ENCODE assay signal across 13 cellular contexts in the genomic region with DNA sequence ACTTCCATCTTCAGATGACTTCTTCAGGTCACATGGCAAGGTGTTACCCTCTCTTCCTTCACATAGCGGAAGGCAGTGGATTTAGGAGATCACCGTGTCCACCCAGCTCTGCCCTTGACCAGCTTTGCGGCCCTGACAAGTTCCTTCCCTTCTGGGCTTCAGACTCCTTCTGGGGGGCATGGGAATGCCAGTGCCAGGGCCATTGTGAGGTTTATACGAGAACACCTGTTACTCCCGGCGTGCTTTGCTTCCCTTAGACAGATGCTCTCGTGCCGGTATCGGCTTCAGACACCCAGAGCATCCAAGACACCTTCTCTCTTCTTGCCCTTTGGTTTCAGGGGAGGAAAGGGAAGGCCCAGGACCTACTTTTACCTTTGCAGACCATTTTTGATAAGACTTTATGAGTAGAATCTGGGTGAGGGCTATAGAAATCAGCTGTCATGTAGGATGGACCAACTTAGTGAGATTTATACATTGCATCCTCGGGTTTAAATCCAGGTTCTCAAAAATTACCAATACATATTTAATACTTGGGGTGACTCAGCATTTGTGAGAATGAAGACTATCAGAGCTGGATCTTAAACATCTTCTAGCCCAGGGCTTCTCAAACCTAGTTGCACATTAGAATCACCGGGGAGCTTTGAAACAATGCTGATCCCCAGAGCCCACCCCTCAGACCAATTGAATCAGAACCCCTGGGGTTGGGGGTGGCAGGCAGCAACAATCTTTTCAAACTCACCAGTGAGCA.
"Had no signal": no experiment of that assay in that cellular context is flagged by ENCODE, and none has a peak within 500 bp of the region (broad histone marks: within the 10 kb centered on the region; RNA-seq: fewer than 3 reads in every experiment).

No MANE protein-coding gene starts in this region.

- H3K4me1 Mint-ChIP-seq: mesothelial cell of epicardium had no signal

- H3K27ac ChIP-seq: adrenal gland had no signal

- H3K9me3 Mint-ChIP-seq: dendritic cell treated with granulocyte-macrophage colony-stimulating factor and Interleukin-4, amounts not matched to agents 40 ng/mL and 50 ng/mL, for 4 days; mesothelial cell of epicardium; nephron; stimulated activated memory B cell treated with anti-CD40 and anti-IgM and Interleukin-4, amounts not matched to agents 10 μg/mL and 1 μg/mL and 100 μg/mL, for 72 hours had no signal

- H3K4me3 ChIP-seq: adrenal gland had no signal

- ATAC-seq: left cardiac atrium; stimulated activated memory B cell treated with anti-CD40 and anti-IgM and Interleukin-4, amounts not matched to agents 10 μg/mL and 1 μg/mL and 100 μg/mL, for 72 hours had no signal

- H3K36me3 ChIP-seq: adrenal gland had no signal

- H3K4me1 ChIP-seq: adrenal gland had no signal

- DNase-seq: activated CD4-positive, alpha-beta T cell treated with anti-CD3 and anti-CD28 coated beads, Interleukin-2, amount 50 U/mL, for 4 hours; activated CD4-positive, CD25-positive, alpha-beta regulatory T cell treated with anti-CD3 and anti-CD28 coated beads, Interleukin-2, amount 50 U/mL, for 72 hours; activated effector memory CD4-positive, alpha-beta T cell treated with Interleukin-2 at 50 U/mL for 16 hours; activated naive CD4-positive, alpha-beta T cell treated with anti-CD3 and anti-CD28 coated beads, Interleukin-2, amount 50 U/mL, for 16 hours; adrenal gland; left cardiac atrium; nucleus accumbens; stimulated activated CD4-positive, alpha-beta T cell treated with anti-CD3 and anti-CD28 coated beads, Interleukin-4, amount 100 ng/mL, for 4 hours; T1000 had no signal

- H3K4me3 Mint-ChIP-seq: dendritic cell treated with granulocyte-macrophage colony-stimulating factor and Interleukin-4, amounts not matched to agents 40 ng/mL and 50 ng/mL, for 4 days; mesothelial cell of epicardium; nephron; stimulated activated memory B cell treated with anti-CD40 and anti-IgM and Interleukin-4, amounts not matched to agents 10 μg/mL and 1 μg/mL and 100 μg/mL, for 72 hours had no signal

- H3K27ac Mint-ChIP-seq: dendritic cell treated with granulocyte-macrophage colony-stimulating factor and Interleukin-4, amounts not matched to agents 40 ng/mL and 50 ng/mL, for 4 days; mesothelial cell of epicardium; nephron; stimulated activated memory B cell treated with anti-CD40 and anti-IgM and Interleukin-4, amounts not matched to agents 10 μg/mL and 1 μg/mL and 100 μg/mL, for 72 hours had no signal

- H3K27me3 ChIP-seq: adrenal gland had no signal

- H3K9me3 ChIP-seq: adrenal gland had no signal
